ENCODE assay signal across 31 cellular contexts in genomic region chr16:89595330-89596060, GRCh38. TPM values are rescaled to one million over a fixed set of nuclear protein-coding genes. Genes with fewer than 3 reads are reported as not detected.
"Had no signal": no experiment of that assay in that cellular context is flagged by ENCODE, and none has a peak within 500 bp of the region (broad histone marks: within the 10 kb centered on the region; RNA-seq: fewer than 3 reads in every experiment).

No MANE protein-coding gene starts in this region.

- H3K36me3 ChIP-seq: cardiac muscle cell, colonic mucosa, gastrocnemius medialis, ovary, upper lobe of left lung had no signal

- H3K4me3 Mint-ChIP-seq: activated CD8-positive, alpha-beta T cell treated with anti-CD3 and anti-CD28 coated beads, Interleukin-2, amount 10 ng/mL, durations not matched to agents 7 days and 5 days; activated naive CD8-positive, alpha-beta T cell; nephron; stimulated activated effector memory CD8-positive, alpha-beta T cell treated with anti-CD3 and anti-CD28 coated beads, Interleukin-12 subunit alpha, Interleukin-12 subunit beta, amount 100 ng/mL, for 72 hours; stimulated activated naive CD8-positive, alpha-beta T cell treated with anti-CD3 and anti-CD28 coated beads, Interleukin-15, amount 100 ng/mL, for 72 hours; T-helper 17 cell had no signal

- H3K27ac Mint-ChIP-seq: activated CD8-positive, alpha-beta T cell treated with anti-CD3 and anti-CD28 coated beads, Interleukin-2, amount 10 ng/mL, durations not matched to agents 7 days and 5 days; activated naive CD8-positive, alpha-beta T cell; nephron; progenitor cell of endocrine pancreas; stimulated activated effector memory CD8-positive, alpha-beta T cell treated with anti-CD3 and anti-CD28 coated beads, Interleukin-12 subunit alpha, Interleukin-12 subunit beta, amount 100 ng/mL, for 72 hours; stimulated activated naive CD8-positive, alpha-beta T cell treated with anti-CD3 and anti-CD28 coated beads, Interleukin-15, amount 100 ng/mL, for 72 hours had no signal

- H3K4me2 ChIP-seq: hepatocyte had no signal

- H3K4me1 Mint-ChIP-seq: nephron had no signal

- H2AFZ ChIP-seq: hepatocyte had no signal

- H3K9me3 Mint-ChIP-seq: nephron; stimulated activated effector memory CD8-positive, alpha-beta T cell treated with anti-CD3 and anti-CD28 coated beads, Interleukin-12 subunit alpha, Interleukin-12 subunit beta, amount 100 ng/mL, for 72 hours; stimulated activated naive CD8-positive, alpha-beta T cell treated with anti-CD3 and anti-CD28 coated beads, Interleukin-15, amount 100 ng/mL, for 72 hours had no signal

- DNase-seq: activated CD4-positive, alpha-beta T cell treated with anti-CD3 and anti-CD28 coated beads for 1 hour; activated CD4-positive, alpha-beta T cell treated with anti-CD3 and anti-CD28 coated beads, Interleukin-2, amount 50 U/mL, for 1 hour; activated CD8-positive, alpha-beta T cell treated with anti-CD3 and anti-CD28 coated beads, Interleukin-2, amount 10 ng/mL, durations not matched to agents 7 days and 5 days; activated effector memory CD4-positive, alpha-beta T cell treated with Interleukin-2 at 50 U/mL for 16 hours; activated naive CD4-positive, alpha-beta T cell treated with Interleukin-2 at 50 U/mL for 16 hours; aorta; body of pancreas; cerebellar nuclear complex; colonic mucosa; effector CD8-positive, alpha-beta T cell; erythroblast; gastrocnemius medialis; left cardiac atrium; left ventricle myocardium superior; mammary epithelial cell; ovary; stimulated activated CD4-positive, alpha-beta T cell treated with anti-CD3 and anti-CD28 coated beads, Interleukin-4, amount 100 ng/mL, for 24 hours; stimulated activated naive CD8-positive, alpha-beta T cell treated with anti-CD3 and anti-CD28 coated beads, Interleukin-15, amount 100 ng/mL, for 72 hours; substantia nigra; T-helper 17 cell; T1000 had no signal

- H3K27me3 ChIP-seq: body of pancreas, cardiac muscle cell, colonic mucosa, gastrocnemius medialis, hepatocyte, ovary, upper lobe of left lung had no signal

- H3K27ac ChIP-seq: body of pancreas, cardiac muscle cell, colonic mucosa, gastrocnemius medialis, hepatocyte, ovary, skin epidermis, upper lobe of left lung had no signal

- ATAC-seq: activated CD8-positive, alpha-beta T cell treated with anti-CD3 and anti-CD28 coated beads, Interleukin-2, amount 10 ng/mL, durations not matched to agents 7 days and 5 days; body of pancreas; gastrocnemius medialis; left cardiac atrium; left ventricle myocardium superior; sciatic nerve; stimulated activated effector memory CD8-positive, alpha-beta T cell treated with anti-CD3 and anti-CD28 coated beads, Interleukin-12 subunit alpha, Interleukin-12 subunit beta, amount 100 ng/mL, for 72 hours; stimulated activated naive CD8-positive, alpha-beta T cell treated with anti-CD3 and anti-CD28 coated beads, Interleukin-15, amount 100 ng/mL, for 72 hours; T-helper 17 cell had no signal

- H3K27me3 Mint-ChIP-seq: activated naive CD8-positive, alpha-beta T cell; progenitor cell of endocrine pancreas; stimulated activated naive CD8-positive, alpha-beta T cell treated with anti-CD3 and anti-CD28 coated beads, Interleukin-15, amount 100 ng/mL, for 72 hours; T-helper 17 cell had no signal

- FAIRE-seq: keratinocyte had no signal

- H3K9me3 ChIP-seq: body of pancreas, colonic mucosa, gastrocnemius medialis, ovary, upper lobe of left lung had no signal

- H3K4me1 ChIP-seq: body of pancreas, colonic mucosa, gastrocnemius medialis, upper lobe of left lung had no signal

- H3K4me3 ChIP-seq: body of pancreas, cardiac muscle cell, colonic mucosa, gastrocnemius medialis, hepatocyte, ovary, skin epidermis, upper lobe of left lung had no signal

- H3K36me3 Mint-ChIP-seq: activated naive CD8-positive, alpha-beta T cell had no signal

RNA-seq across cellular contexts. Expression of gene DPEP1, which starts 17.9 kb away (rescaled TPM):
- total RNA-seq: activated CD8-positive, alpha-beta T cell treated with anti-CD3 and anti-CD28 coated beads, Interleukin-2, amount 10 ng/mL, durations not matched to agents 7 days and 5 days; aorta; gastrocnemius medialis; left cardiac atrium; left ventricle myocardium superior; mammary epithelial cell; sciatic nerve; T-helper 17 cell had no signal
- polyA plus RNA-seq: mammary epithelial cell had no signal

RNA-seq across cellular contexts. Expression of gene CPNE7, which starts 19.9 kb away (rescaled TPM):
- total RNA-seq: gastrocnemius medialis, left cardiac atrium, left ventricle myocardium superior, sciatic nerve had no signal
